ENCODE assay signal across 16 cellular contexts in the genomic region with DNA sequence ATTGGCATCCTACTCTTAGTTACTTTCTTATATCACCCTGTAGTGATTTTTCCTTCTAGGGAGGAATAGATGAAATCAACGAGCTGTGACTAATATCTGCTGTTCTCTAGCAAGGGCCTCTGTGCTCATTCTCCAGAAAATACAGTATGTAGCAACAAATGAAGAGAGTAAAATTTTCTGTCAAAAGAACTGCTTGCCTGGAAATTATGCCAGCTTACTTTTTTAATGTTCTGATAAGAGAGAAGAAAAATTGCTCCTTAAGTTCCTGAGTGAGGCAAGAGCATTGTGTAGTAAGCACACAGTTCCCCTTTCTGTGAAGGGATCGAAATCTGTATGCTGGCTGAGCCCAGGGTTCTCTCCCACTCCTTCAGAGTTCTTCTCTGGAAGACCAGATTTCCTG. TPM values are rescaled to one million over a fixed set of nuclear protein-coding genes. Genes with fewer than 3 reads are reported as not detected.
DNase-seq lines count a peak whose midpoint lies in the region; ATAC-seq and TF ChIP-seq lines count a peak whose summit lies in the region.
"Had no signal": no experiment of that assay in that cellular context is flagged by ENCODE, and none has a peak within 500 bp of the region (broad histone marks: within the 10 kb centered on the region; RNA-seq: fewer than 3 reads in every experiment).

No MANE protein-coding gene starts in this region.

- no peak for ATAC-seq in left colon
- ATAC-seq: GM12878 had no signal

- no peaks in the 10 kb centered on the region for H3K27me3 ChIP-seq in ACC112 (ENCODE audit: insufficient read depth, low read length)
- H3K27me3 ChIP-seq in adrenal gland: no peaks in the 10 kb centered on the region
- no peaks in the 10 kb centered on the region for H3K27me3 ChIP-seq in Peyer's patch
- H3K27me3 ChIP-seq: SJCRH30 had no signal

- H3K36me3 ChIP-seq in ACC112 (ENCODE audit: insufficient read depth, low read length) (no peaks in the 10 kb centered on the region), adrenal gland (replicated peaks in 1 of 2) (no peaks in the 10 kb centered on the region), Peyer's patch (no peaks in the 10 kb centered on the region)
- H3K36me3 ChIP-seq: SJCRH30 had no signal

- in situ Hi-C loops in KBM-7 (cut with MboI; ENCODE audit: low pct_unique_long_range_greater_than_20kb, low sequenced_read_pairs): no loop called here

- WGBS in adrenal gland, 4 donors: 16 to 37% (median 21%) methylated on average over 2 of the region's 2 CpGs

- H3K79me2 ChIP-seq in ACC112 (ENCODE audit: control insufficient read depth, insufficient read depth, low read length, unreplicated experiment): no peaks in the 10 kb centered on the region

- DNase-seq in KBM-7 (peak; percentile 51), adrenal gland (peak in 2 of 7 donors; percentile 29 to 30), iris pigment epithelial cell (ENCODE audit: low read depth) (peak; percentile 84), DMS53 treated with DMSO at 0.1 percent for 48 hours (lab: John Stamatoyannopoulos, UW; ENCODE audit: unreplicated experiment) (no peak), left colon (no peak), Peyer's patch (no peak)
- no peak for DNase-seq in activated CD8-positive, alpha-beta memory T cell treated with anti-CD3 and anti-CD28 coated beads, Interleukin-2, amount 50 U/mL, for 4 hours
- DNase-seq: activated CD4-positive, CD25-positive, alpha-beta regulatory T cell; amniotic stem cell; dermis blood vessel endothelial cell; DMS53; NCI-H1417; NCI-H524 treated with DMSO at 0.1 percent for 48 hours; SJCRH30 had no signal

- TF ChIP-seq CTCF in adrenal gland (IDR thresholded peaks at IDR 0.05): no peak
- no peak for TF ChIP-seq CTCF in Peyer's patch (IDR thresholded peaks at IDR 0.05)

- H3K27ac ChIP-seq in ACC112 (ENCODE audit: low read depth, low read length): peak overlapping the region; percentile 89
- peak overlapping the region in 4 of 5 donors; percentile 0 to 81 (median 67) for H3K27ac ChIP-seq in adrenal gland
- no peak overlapping the region for H3K27ac ChIP-seq in Peyer's patch
- H3K27ac ChIP-seq: SJCRH30 had no signal

- peaks cover 55% of the 10 kb centered on the region for H3K4me1 ChIP-seq in ACC112 (ENCODE audit: control insufficient read depth, insufficient read depth, low read length, unreplicated experiment)
- peaks cover 11 to 28% of the 10 kb centered on the region in 2 donors for H3K4me1 ChIP-seq in adrenal gland (replicated peaks in 1 of 2)
- H3K4me1 ChIP-seq in Peyer's patch: no peaks in the 10 kb centered on the region

- H3K4me3 ChIP-seq in ACC112 (ENCODE audit: low read depth, low read length): peak overlapping the region; percentile 5; the same call in 1 of the 2 replicates
- no peak overlapping the region for H3K4me3 ChIP-seq in adrenal gland
- no peak overlapping the region for H3K4me3 ChIP-seq in Peyer's patch
- H3K4me3 ChIP-seq: GM12878, SJCRH30 had no signal

- intact Hi-C loops in adrenal gland (cut with DNase I): loop anchor here in 1 of 2 donors (10.0 kb wide), 2 partner anchors 92 to 152 kb away; no protein-coding TSS in a partner anchor
- intact Hi-C loops in left colon (cut with DNase I, micrococcal nuclease): no loop called here

- peak overlapping the region; percentile 51 for H2AFZ ChIP-seq in ACC112 (ENCODE audit: low read length, unreplicated experiment)

- H3K9me3 ChIP-seq in adrenal gland (replicated peaks in 1 of 3) (no peaks in the 10 kb centered on the region), Peyer's patch (no peaks in the 10 kb centered on the region)
- H3K9me3 ChIP-seq: SJCRH30 had no signal

- TF ChIP-seq POLR2A in adrenal gland (IDR thresholded peaks at IDR 0.05) (no peak), Peyer's patch (IDR thresholded peaks at IDR 0.05) (no peak)

RNA-seq across cellular contexts. Expression of a gene that starts 51.4 kb away (rescaled TPM):
- total RNA-seq in adrenal gland: 10 to 100 TPM; 22.3 to 46.1 (median 32.2) TPM
- polyA plus RNA-seq in adrenal gland: 10 to 100 TPM; 12.6 to 51.2 (median 16.7) TPM
- 10 to 100 TPM; 40.1 to 59.5 TPM for total RNA-seq in left colon
- 10 to 100 TPM; 43.7 to 80.2 (median 69.3) TPM for total RNA-seq in Peyer's patch

Comparison
In these comparisons a context has a peak if more than half of its experiments do, and no peak if none do; other contexts are left out.
1. H3K27ac ChIP-seq: peak in ACC112 (single experiment) and adrenal gland (4 of 5); none in Peyer's patch (0 of 4).
2. DNase-seq: peak in KBM-7 (single experiment) and iris pigment epithelial cell (single experiment); none in DMS53 treated with DMSO at 0.1 percent for 48 hours (single experiment), left colon (0 of 2), activated CD8-positive, alpha-beta memory T cell treated with anti-CD3 and anti-CD28 coated beads, Interleukin-2, amount 50 U/mL, for 4 hours (single experiment) and Peyer's patch (0 of 3).